In the genomic region with DNA sequence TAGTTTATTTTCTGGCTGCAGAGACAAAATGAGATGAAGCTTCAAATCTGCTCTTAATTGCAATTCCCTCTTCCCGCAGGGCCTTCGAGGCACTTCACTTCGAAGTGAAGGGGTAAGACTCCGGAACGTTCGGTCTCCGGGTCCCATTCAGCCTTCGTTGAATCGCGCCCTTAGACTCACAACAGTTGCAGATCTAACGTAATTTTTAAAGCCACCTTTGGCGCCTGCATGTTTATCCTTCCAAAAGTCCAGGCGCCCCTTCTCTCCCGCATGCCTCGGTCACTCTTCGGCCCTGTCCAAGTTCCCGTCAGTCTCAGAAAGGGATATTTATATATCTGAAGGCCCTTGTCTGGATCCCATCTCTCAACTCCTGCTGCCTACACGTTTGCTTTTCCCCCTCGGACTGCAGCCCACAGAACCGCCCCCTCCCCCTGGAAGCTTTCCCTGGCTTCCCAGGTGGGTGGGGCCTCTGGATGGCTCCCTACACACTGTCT, we compare ENCODE assay signal across 8 cellular contexts. TPM values are rescaled to one million over a fixed set of nuclear protein-coding genes. Genes with fewer than 3 reads are reported as not detected.
DNase-seq lines count a peak whose midpoint lies in the region; ATAC-seq and TF ChIP-seq lines count a peak whose summit lies in the region.

No MANE protein-coding gene starts in this region.

- H3K79me2 ChIP-seq in hepatocyte: peaks cover 34% of the 10 kb centered on the region

- no peaks in the 10 kb centered on the region for H3K9me2 ChIP-seq in hepatocyte (replicated peaks; ENCODE audit: insufficient read depth)

- peak overlapping the region; percentile 85 for H2AFZ ChIP-seq in hepatocyte

- H3K4me1 ChIP-seq in hepatocyte (ENCODE audit: insufficient read depth): peaks cover 18% of the 10 kb centered on the region
- H3K4me1 ChIP-seq in skeletal muscle tissue (ENCODE audit: control insufficient read depth in 3 of 3, insufficient read depth in 3 of 3, low read length in 3 of 3): peaks cover 14 to 22% (median 15%) of the 10 kb centered on the region in 3 donors

- H3K36me3 ChIP-seq in hepatocyte (replicated peaks; ENCODE audit: insufficient read depth, low read depth) (no peaks in the 10 kb centered on the region), skeletal muscle tissue (ENCODE audit: control insufficient read depth in 3 of 3, insufficient read depth in 3 of 3, low read length in 3 of 3) (no peaks in the 10 kb centered on the region)

- no peak for DNase-seq in HL-60 (ENCODE audit: low read depth in 1 of 2, low spot score in 1 of 2)
- DNase-seq in activated naive CD8-positive, alpha-beta T cell treated with anti-CD3 and anti-CD28 coated beads for 36 hours: no peak
- peak; percentile 23 for DNase-seq in hepatocyte (ENCODE audit: low spot score)
- no peak for DNase-seq in HUDEP-2 (lab: John Stamatoyannopoulos, UW; ENCODE audit: unreplicated experiment in 76 of 76)
- DNase-seq in NCI-H1048 (lab: John Stamatoyannopoulos, UW): no peak
- DNase-seq in NCI-H1417 treated with DMSO at 0.1 percent for 48 hours (lab: John Stamatoyannopoulos, UW): no peak

- H3K4me3 Mint-ChIP-seq in activated naive CD8-positive, alpha-beta T cell treated with anti-CD3 and anti-CD28 coated beads for 36 hours: peak overlapping the region; percentile 78

- ATAC-seq in HG03460 (IDR thresholded peaks at IDR 0.05; ENCODE audit: unreplicated experiment): no peak

- peak overlapping the region; percentile 74 for H3K4me3 ChIP-seq in HL-60 (replicated peaks; ENCODE audit: insufficient read depth, low read length)
- H3K4me3 ChIP-seq in hepatocyte: peak overlapping the region; percentile 95
- H3K4me3 ChIP-seq in skeletal muscle tissue (ENCODE audit: low read length in 3 of 3): peak overlapping the region; percentile 56 to 73 (median 71)

- no peaks in the 10 kb centered on the region for H3K9me3 Mint-ChIP-seq in activated naive CD8-positive, alpha-beta T cell treated with anti-CD3 and anti-CD28 coated beads for 36 hours

- H3K9me3 ChIP-seq in hepatocyte (ENCODE audit: low read depth): no peaks in the 10 kb centered on the region
- no peaks in the 10 kb centered on the region for H3K9me3 ChIP-seq in skeletal muscle tissue (ENCODE audit: control insufficient read depth in 3 of 3, low read length in 3 of 3)

- H4K20me1 ChIP-seq in hepatocyte (ENCODE audit: insufficient read depth, poor library complexity, severe bottlenecking): peaks cover 12% of the 10 kb centered on the region

- H3K27me3 Mint-ChIP-seq in activated naive CD8-positive, alpha-beta T cell treated with anti-CD3 and anti-CD28 coated beads for 36 hours: peaks cover 9% of the 10 kb centered on the region

- no peak for TF ChIP-seq CTCF in HL-60 (IDR thresholded peaks at IDR 0.05; ENCODE audit: insufficient read depth, low read length)
- no peak for TF ChIP-seq CTCF in hepatocyte (IDR thresholded peaks at IDR 0.05; ENCODE audit: poor library complexity)

- peak overlapping the region; percentile 96 for H3K4me2 ChIP-seq in hepatocyte

- 6% methylated on average over 20 of the region's 20 CpGs for WGBS in hepatocyte (ENCODE audit: low lambda C conversion rate, missing lambda C conversion rate)

- H3K36me3 Mint-ChIP-seq in activated naive CD8-positive, alpha-beta T cell treated with anti-CD3 and anti-CD28 coated beads for 36 hours: peaks cover 12% of the 10 kb centered on the region

- peaks cover 29% of the 10 kb centered on the region for H3K4me1 Mint-ChIP-seq in activated naive CD8-positive, alpha-beta T cell treated with anti-CD3 and anti-CD28 coated beads for 36 hours

- peak overlapping the region; percentile 48 to 72 (median 67) for H3K9ac ChIP-seq in skeletal muscle tissue (ENCODE audit: low read depth in 1 of 3, low read length in 3 of 3)

- H3K27me3 ChIP-seq in HL-60 (ENCODE audit: insufficient read depth, poor library complexity, severe bottlenecking): peaks cover 35% of the 10 kb centered on the region
- H3K27me3 ChIP-seq in hepatocyte: no peaks in the 10 kb centered on the region
- peaks cover 0 to 11% (median 8%) of the 10 kb centered on the region in 3 donors for H3K27me3 ChIP-seq in skeletal muscle tissue (ENCODE audit: control insufficient read depth in 3 of 3, insufficient read depth in 3 of 3, low read length in 3 of 3)

- H3K27ac ChIP-seq in HL-60 (replicated peaks) (no peak overlapping the region), hepatocyte (peak overlapping the region; percentile 97), skeletal muscle tissue (ENCODE audit: low read depth, low read length) (peak overlapping the region; percentile 71)

- H3K27ac Mint-ChIP-seq in activated naive CD8-positive, alpha-beta T cell treated with anti-CD3 and anti-CD28 coated beads for 36 hours: no peak overlapping the region

RNA-seq across cellular contexts. Expression of a gene that starts 0.9 kb away (rescaled TPM):
- total RNA-seq in activated naive CD8-positive, alpha-beta T cell treated with anti-CD3 and anti-CD28 coated beads for 36 hours: 10 to 100 TPM; 18.5 to 19.4 TPM
- total RNA-seq in hepatocyte: 62.8 and 70.5 TPM in 2 replicates
- polyA plus RNA-seq in hepatocyte: 7.7 and 9.1 TPM in 2 replicates
- total RNA-seq in skeletal muscle tissue: 134 TPM
